ENCODE assay signal across 1 cellular context in the genomic region with DNA sequence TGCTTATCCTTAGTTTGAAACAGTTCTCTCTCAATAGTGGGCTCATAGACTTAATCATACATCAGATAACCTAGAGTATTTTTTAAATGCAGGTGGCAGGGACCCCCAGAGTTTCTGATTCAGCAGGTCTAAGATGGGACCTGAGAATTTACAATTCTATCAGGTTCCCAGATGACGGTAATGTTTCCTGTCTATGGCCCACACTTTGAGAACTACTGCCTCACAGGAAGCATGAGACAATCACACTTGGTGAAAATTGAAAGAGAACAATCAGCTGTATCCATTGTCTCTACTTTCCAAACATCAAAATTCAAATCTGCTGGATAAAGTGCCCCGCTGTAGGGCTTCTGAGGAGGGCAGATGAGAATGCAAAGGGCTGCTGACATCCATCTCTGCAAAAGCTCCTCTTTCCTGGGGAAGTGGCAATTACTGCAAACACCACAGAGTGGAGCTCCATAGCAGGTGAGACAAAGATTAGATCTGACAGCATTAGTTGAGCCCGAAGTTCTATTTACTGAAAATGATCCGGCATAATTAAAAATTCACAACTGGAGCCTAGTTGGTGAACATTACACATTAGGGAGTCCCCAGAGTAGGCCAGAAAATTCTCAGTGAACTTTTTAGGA.
TF ChIP-seq lines count a peak whose summit lies in the region.

No MANE protein-coding gene starts in this region.

TF ChIP-seq in HepG2, 621 proteins besides CTCF, POLR2A, EP300 and RAD21 (continued from another document):
- TF ChIP-seq, protein P1, sequence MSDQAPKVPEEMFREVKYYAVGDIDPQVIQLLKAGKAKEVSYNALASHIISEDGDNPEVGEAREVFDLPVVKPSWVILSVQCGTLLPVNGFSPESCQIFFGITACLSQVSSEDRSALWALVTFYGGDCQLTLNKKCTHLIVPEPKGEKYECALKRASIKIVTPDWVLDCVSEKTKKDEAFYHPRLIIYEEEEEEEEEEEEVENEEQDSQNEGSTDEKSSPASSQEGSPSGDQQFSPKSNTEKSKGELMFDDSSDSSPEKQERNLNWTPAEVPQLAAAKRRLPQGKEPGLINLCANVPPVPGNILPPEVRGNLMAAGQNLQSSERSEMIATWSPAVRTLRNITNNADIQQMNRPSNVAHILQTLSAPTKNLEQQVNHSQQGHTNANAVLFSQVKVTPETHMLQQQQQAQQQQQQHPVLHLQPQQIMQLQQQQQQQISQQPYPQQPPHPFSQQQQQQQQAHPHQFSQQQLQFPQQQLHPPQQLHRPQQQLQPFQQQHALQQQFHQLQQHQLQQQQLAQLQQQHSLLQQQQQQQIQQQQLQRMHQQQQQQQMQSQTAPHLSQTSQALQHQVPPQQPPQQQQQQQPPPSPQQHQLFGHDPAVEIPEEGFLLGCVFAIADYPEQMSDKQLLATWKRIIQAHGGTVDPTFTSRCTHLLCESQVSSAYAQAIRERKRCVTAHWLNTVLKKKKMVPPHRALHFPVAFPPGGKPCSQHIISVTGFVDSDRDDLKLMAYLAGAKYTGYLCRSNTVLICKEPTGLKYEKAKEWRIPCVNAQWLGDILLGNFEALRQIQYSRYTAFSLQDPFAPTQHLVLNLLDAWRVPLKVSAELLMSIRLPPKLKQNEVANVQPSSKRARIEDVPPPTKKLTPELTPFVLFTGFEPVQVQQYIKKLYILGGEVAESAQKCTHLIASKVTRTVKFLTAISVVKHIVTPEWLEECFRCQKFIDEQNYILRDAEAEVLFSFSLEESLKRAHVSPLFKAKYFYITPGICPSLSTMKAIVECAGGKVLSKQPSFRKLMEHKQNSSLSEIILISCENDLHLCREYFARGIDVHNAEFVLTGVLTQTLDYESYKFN (CRISPR knock-in tag; conservative IDR thresholded peaks at IDR 0.05): no peak
- no peak for TF ChIP-seq MXD4 (CRISPR knock-in tag; IDR thresholded peaks at IDR 0.05)
- no peak for TF ChIP-seq CHD4 (IDR thresholded peaks at IDR 0.05; ENCODE audit: borderline replicate concordance, low read length)
- TF ChIP-seq GATAD1 (CRISPR knock-in tag; IDR thresholded peaks at IDR 0.05): no peak
- TF ChIP-seq CREM (IDR thresholded peaks at IDR 0.05): no peak
- no peak for TF ChIP-seq CREM (CRISPR knock-in tag; IDR thresholded peaks at IDR 0.05)
TF ChIP-seq in HepG2: peak in this region for 0.
